In the genomic region with DNA sequence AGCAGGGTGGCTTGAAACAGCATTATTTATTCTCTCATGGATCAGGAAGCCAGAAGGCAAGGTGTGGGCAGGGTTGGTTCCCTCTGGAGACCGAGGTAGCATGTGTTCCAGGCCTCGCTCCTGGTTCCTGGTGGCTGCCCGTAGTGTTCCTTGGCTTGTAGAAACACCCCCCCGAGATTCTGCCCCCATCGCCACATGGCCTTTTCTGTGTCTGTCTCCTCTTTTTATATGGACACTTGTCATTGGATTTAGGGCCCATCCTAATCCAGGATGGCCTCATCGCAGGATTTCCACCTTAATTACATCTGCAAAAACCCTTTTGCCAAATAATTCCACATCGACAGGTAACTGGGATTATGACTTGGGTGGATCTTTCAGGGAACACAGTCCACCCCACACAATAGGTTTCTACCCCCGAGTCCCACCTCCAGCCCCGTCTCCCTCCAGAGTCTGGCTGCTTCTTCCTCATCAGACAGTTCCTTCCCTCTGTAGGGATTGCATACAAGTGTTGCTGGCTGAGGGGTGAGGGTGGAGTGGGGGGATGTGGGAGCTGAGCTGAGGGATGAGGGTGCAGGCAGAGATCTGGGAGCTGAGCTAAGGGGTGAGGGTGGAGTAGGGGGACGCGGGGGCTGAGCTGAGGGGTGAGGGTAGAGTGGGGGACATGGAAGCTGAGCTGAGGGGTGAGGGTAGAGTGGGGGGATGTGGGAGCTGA, we compare ENCODE assay signal across 1 cellular context.
TF ChIP-seq lines count a peak whose summit lies in the region.

No MANE protein-coding gene starts in this region.

TF ChIP-seq in GM12891, 5 proteins besides CTCF, POLR2A, EP300 and RAD21 (continued from another document):
- no peak for TF ChIP-seq POLR2AphosphoS5 (IDR thresholded peaks at IDR 0.05; ENCODE audit: low read depth, low read length)
- no peak for TF ChIP-seq PAX5 (IDR thresholded peaks at IDR 0.05; ENCODE audit: insufficient read depth, low read length, severe bottlenecking)
- no peak for TF ChIP-seq POU2F2 (IDR thresholded peaks at IDR 0.05; ENCODE audit: low read depth, low read length)
